In genomic region chr1:162717548-162717947, GRCh38 we compare ENCODE assay signal across 18 cellular contexts.
"Had no signal": no experiment of that assay in that cellular context is flagged by ENCODE, and none has a peak within 500 bp of the region (broad histone marks: within the 10 kb centered on the region; RNA-seq: fewer than 3 reads in every experiment).

No MANE protein-coding gene starts in this region.

- DNase-seq: effector memory CD4-positive, alpha-beta T cell; heart right ventricle; hypothalamus; kidney glomerular epithelial cell; mesendoderm; naive thymus-derived CD4-positive, alpha-beta T cell; nephron progenitor cell; psoas muscle; stimulated activated CD4-positive, alpha-beta T cell treated with anti-CD3 and anti-CD28 coated beads, Interleukin-12 subunit alpha, Interleukin-12 subunit beta, amount 100 ng/mL, for 4 hours; stimulated activated naive CD8-positive, alpha-beta T cell treated with anti-CD3 and anti-CD28 coated beads, Interleukin-15, Interleukin-2, amounts not matched to agents 100 U/mL and 50 U/mL, for 24 hours; testis; transverse colon had no signal

- H3K4me3 ChIP-seq: heart right ventricle, psoas muscle, skin epidermis, testis, transverse colon had no signal

- H3K9me3 ChIP-seq: heart right ventricle, psoas muscle, testis, transverse colon had no signal

- H3K4me3 Mint-ChIP-seq: naive thymus-derived CD4-positive, alpha-beta T cell; nephron progenitor cell had no signal

- H3K27me3 ChIP-seq: heart right ventricle, testis, transverse colon had no signal

- FAIRE-seq: endometrium, frontal cortex, islet of Langerhans had no signal

- ATAC-seq: esophagus mucosa; heart right ventricle; naive thymus-derived CD4-positive, alpha-beta T cell; psoas muscle; sciatic nerve; stimulated activated naive CD8-positive, alpha-beta T cell treated with anti-CD3 and anti-CD28 coated beads, Interleukin-15, Interleukin-2, amounts not matched to agents 100 U/mL and 50 U/mL, for 24 hours had no signal

- H3K27ac ChIP-seq: heart right ventricle, psoas muscle, skin epidermis, testis had no signal

- H3K27ac Mint-ChIP-seq: naive thymus-derived CD4-positive, alpha-beta T cell; nephron progenitor cell had no signal

- H3K9me3 Mint-ChIP-seq: naive thymus-derived CD4-positive, alpha-beta T cell; nephron progenitor cell had no signal

- H3K4me1 ChIP-seq: psoas muscle had no signal

- H3K36me3 Mint-ChIP-seq: naive thymus-derived CD4-positive, alpha-beta T cell had no signal

- H3K36me3 ChIP-seq: transverse colon had no signal
